25 cellular contexts compared by ENCODE assay signal in the genomic region with DNA sequence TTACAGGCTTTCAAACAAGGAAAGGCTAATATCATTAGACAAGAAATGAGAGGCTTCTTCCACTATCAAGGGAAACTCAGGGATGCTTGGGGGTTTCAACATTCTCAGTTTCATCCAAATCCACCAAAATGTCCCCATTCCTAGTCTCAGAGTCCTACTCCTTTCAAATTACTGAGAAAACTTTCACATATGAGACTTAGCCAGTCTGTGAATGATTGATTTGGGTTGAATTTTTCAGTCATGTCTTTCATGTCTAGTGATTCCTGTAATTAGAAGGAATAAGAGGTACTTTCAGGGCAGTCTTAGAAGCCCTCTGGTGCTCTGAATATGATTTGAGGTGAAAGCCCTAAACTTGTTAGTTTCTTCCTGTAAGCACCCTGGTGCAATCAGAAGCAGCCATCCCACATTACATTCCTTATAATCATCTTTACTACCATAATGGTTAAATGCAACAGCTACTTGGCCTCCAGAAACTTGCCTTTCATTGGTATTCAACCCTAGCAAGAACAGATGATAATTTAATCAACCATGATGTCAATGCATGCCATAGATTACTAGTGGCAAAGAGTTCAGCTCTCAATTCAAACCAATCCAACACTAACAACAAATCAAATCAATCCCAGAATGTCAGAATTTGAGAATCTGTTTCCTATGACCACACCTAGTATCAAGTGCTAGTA. TPM values are rescaled to one million over a fixed set of nuclear protein-coding genes. Genes with fewer than 3 reads are reported as not detected.
A peak's percentile ranks its signal among the peaks of the same experiment; 100 is the strongest.
DNase-seq lines count a peak whose midpoint lies in the region; ATAC-seq, FAIRE-seq and TF ChIP-seq lines count a peak whose summit lies in the region.
"Had no signal": no experiment of that assay in that cellular context is flagged by ENCODE, and none has a peak within 500 bp of the region (broad histone marks: within the 10 kb centered on the region; RNA-seq: fewer than 3 reads in every experiment).

No MANE protein-coding gene starts in this region.

- TF ChIP-seq POLR2A in H54 (IDR thresholded peaks at IDR 0.05; ENCODE audit: low read depth, low read length) (no peak), spleen (IDR thresholded peaks at IDR 0.05) (no peak)

- H3K27me3 Mint-ChIP-seq in activated T-cell treated with anti-CD3 and anti-CD28 coated beads, Interleukin-2, amount 50 U/mL, for 24 hours: no peaks in the 10 kb centered on the region
- H3K27me3 Mint-ChIP-seq in astrocyte (ENCODE audit: low read depth, unreplicated experiment): no peaks in the 10 kb centered on the region
- H3K27me3 Mint-ChIP-seq: naive thymus-derived CD4-positive, alpha-beta T cell had no signal

- H3K4me1 ChIP-seq in astrocyte (ENCODE audit: insufficient read depth, low read length) (peaks cover 5% of the 10 kb centered on the region), spleen (peaks cover 0 to 23% (median 12%) of the 10 kb centered on the region in 6 donors), kidney (ENCODE audit: control insufficient read depth in 1 of 2, insufficient read depth in 1 of 2, low read depth in 1 of 2, low read length in 2 of 2) (no peaks in the 10 kb centered on the region)
- H3K4me1 ChIP-seq: pancreas, right lobe of liver, testis had no signal

- intact Hi-C loops in spleen (cut with DNase I; ENCODE audit: low total_unique reads) (no loop called here), kidney (cut with DNase I) (no loop called here)

- no peaks in the 10 kb centered on the region for H3K9me3 ChIP-seq in astrocyte (ENCODE audit: insufficient read depth, low read depth, low read length)
- peaks cover 0 to 5% (median 2%) of the 10 kb centered on the region in 8 donors for H3K9me3 ChIP-seq in spleen
- H3K9me3 ChIP-seq in kidney (ENCODE audit: control insufficient read depth in 1 of 2, low read length in 2 of 2): no peaks in the 10 kb centered on the region
- H3K9me3 ChIP-seq: A549, MG63, pancreas, right lobe of liver, testis had no signal

- peak overlapping the region; percentile 73 for H3K27ac Mint-ChIP-seq in activated T-cell treated with anti-CD3 and anti-CD28 coated beads, Interleukin-2, amount 50 U/mL, for 24 hours
- H3K27ac Mint-ChIP-seq in astrocyte (ENCODE audit: unreplicated experiment): no peak overlapping the region

- peaks cover 45% of the 10 kb centered on the region for H3K4me1 Mint-ChIP-seq in activated T-cell treated with anti-CD3 and anti-CD28 coated beads, Interleukin-2, amount 50 U/mL, for 24 hours (ENCODE audit: low read depth)
- H3K4me1 Mint-ChIP-seq in astrocyte (ENCODE audit: low read depth, unreplicated experiment): peaks cover 15% of the 10 kb centered on the region

- no peak for DNase-seq in activated T-cell treated with anti-CD3 and anti-CD28 coated beads, Interleukin-2, amount 50 U/mL, for 24 hours
- DNase-seq in activated T-cell treated with anti-CD3 and anti-CD28 coated beads, Interleukin-2, amount 50 U/mL, for 1 hour: no peak
- DNase-seq in H54 (ENCODE audit: insufficient read length, low spot score) (no peak), astrocyte (ENCODE audit: low read depth) (peak; percentile 58), spleen (no peak), kidney (no peak)
- DNase-seq: activated CD4-positive, alpha-beta T cell treated with anti-CD3 and anti-CD28 coated beads for 4 hours; amniotic stem cell; DMS 273 treated with DMSO at 0.1 percent for 48 hours; GDM1; mesendoderm; MG63; naive thymus-derived CD4-positive, alpha-beta T cell; NCI-H1436 treated with DMSO at 0.1 percent for 48 hours; NCI-H526; pancreas; right lobe of liver; testis had no signal

- H3K27ac ChIP-seq in astrocyte (ENCODE audit: low read depth, low read length) (no peak overlapping the region), spleen (peak overlapping the region in 7 of 8 donors; percentile 2 to 66 (median 55)), kidney (ENCODE audit: low read depth in 2 of 2, low read length in 2 of 2) (no peak overlapping the region)
- H3K27ac ChIP-seq: A549, C4-2B, cardiac muscle cell, pancreas, right lobe of liver, testis had no signal

- H2AFZ ChIP-seq in astrocyte (ENCODE audit: low read depth, low read length): no peak overlapping the region

- H3K27me3 ChIP-seq in astrocyte (ENCODE audit: insufficient read depth, low read length) (no peaks in the 10 kb centered on the region), spleen (replicated peaks in 1 of 7) (no peaks in the 10 kb centered on the region)
- H3K27me3 ChIP-seq: cardiac muscle cell, MG63, pancreas, right lobe of liver, testis had no signal

- no peak for ATAC-seq in GM18858 (IDR thresholded peaks at IDR 0.05; ENCODE audit: unreplicated experiment)
- ATAC-seq in GM19328 (IDR thresholded peaks at IDR 0.05; ENCODE audit: unreplicated experiment): no peak
- ATAC-seq: A549; naive thymus-derived CD4-positive, alpha-beta T cell; pancreas; right lobe of liver had no signal

- no peaks in the 10 kb centered on the region for H3K36me3 Mint-ChIP-seq in activated T-cell treated with anti-CD3 and anti-CD28 coated beads, Interleukin-2, amount 50 U/mL, for 24 hours (ENCODE audit: low read depth)
- H3K36me3 Mint-ChIP-seq in astrocyte (ENCODE audit: low read depth, unreplicated experiment): peaks cover 6% of the 10 kb centered on the region

- H3K36me3 ChIP-seq in astrocyte (ENCODE audit: insufficient read depth, low read length): peaks cover 2% of the 10 kb centered on the region
- no peaks in the 10 kb centered on the region for H3K36me3 ChIP-seq in spleen
- no peaks in the 10 kb centered on the region for H3K36me3 ChIP-seq in kidney (ENCODE audit: control insufficient read depth in 1 of 2, insufficient read depth in 2 of 2, low read length in 2 of 2)
- H3K36me3 ChIP-seq: cardiac muscle cell, MG63, pancreas, right lobe of liver had no signal

- no peak overlapping the region for H3K9ac ChIP-seq in astrocyte (ENCODE audit: low read length)
- no peak overlapping the region for H3K9ac ChIP-seq in kidney (ENCODE audit: low read length in 2 of 2)

- H3K4me3 Mint-ChIP-seq in activated T-cell treated with anti-CD3 and anti-CD28 coated beads, Interleukin-2, amount 50 U/mL, for 24 hours: no peak overlapping the region
- no peak overlapping the region for H3K4me3 Mint-ChIP-seq in astrocyte (ENCODE audit: unreplicated experiment)

- no peaks in the 10 kb centered on the region for H3K79me2 ChIP-seq in astrocyte (ENCODE audit: insufficient read depth, low read length)

- TF ChIP-seq CTCF in astrocyte (IDR thresholded peaks at IDR 0.05; ENCODE audit: insufficient read depth, low read depth, low read length) (no peak), spleen (IDR thresholded peaks at IDR 0.05 in 8 of 11, conservative IDR thresholded peaks at IDR 0.05 in 3 of 11) (no peak), kidney (IDR thresholded peaks at IDR 0.05; ENCODE audit: borderline replicate concordance, extremely low read depth, insufficient read depth) (no peak)

- no peaks in the 10 kb centered on the region for H4K20me1 ChIP-seq in astrocyte (ENCODE audit: insufficient read depth, low read length)

- peaks cover 4% of the 10 kb centered on the region for H3K9me3 Mint-ChIP-seq in activated T-cell treated with anti-CD3 and anti-CD28 coated beads, Interleukin-2, amount 50 U/mL, for 24 hours
- peaks cover 10% of the 10 kb centered on the region for H3K9me3 Mint-ChIP-seq in astrocyte (ENCODE audit: unreplicated experiment)

- H3K4me3 ChIP-seq in astrocyte (ENCODE audit: insufficient read depth, low read depth, low read length) (no peak overlapping the region), spleen (no peak overlapping the region), kidney (ENCODE audit: low read length in 2 of 2) (no peak overlapping the region)
- H3K4me3 ChIP-seq: A549, cardiac muscle cell, MG63, pancreas, right lobe of liver, testis had no signal

- peak; percentile 53 for FAIRE-seq in H54 (lab: Jason Lieb, UNC)
- no peak for FAIRE-seq in astrocyte (lab: Jason Lieb, UNC)
- FAIRE-seq in kidney (lab: Jason Lieb, UNC): no peak
- FAIRE-seq: A549, frontal cortex, pancreas, TTC549 had no signal

- H3K4me2 ChIP-seq in astrocyte (ENCODE audit: low read length): no peak overlapping the region
- H3K4me2 ChIP-seq: A549 had no signal

RNA-seq across cellular contexts. Expression of gene RIC1, which starts 50.7 kb away (rescaled TPM):
- 50.9 and 53.8 TPM in 2 replicates for total RNA-seq in astrocyte
- total RNA-seq in spleen: 10 to 100 TPM; 33.1 to 68.7 (median 37.2) TPM
- 1 to 10 TPM; 4.9 to 6.0 (median 5.2) TPM for polyA plus RNA-seq in spleen
- total RNA-seq in kidney: 21.1 TPM
- 2.9 TPM for polyA plus RNA-seq in kidney (ENCODE audit: insufficient read depth, low read depth, low replicate concordance)

Comparison
In these comparisons a context has a peak if more than half of its experiments do, and no peak if none do; other contexts are left out.
1. H3K27ac ChIP-seq: peak in spleen (7 of 8); none in astrocyte (single experiment) and kidney (0 of 2).